ENCODE assay signal across 19 cellular contexts in the genomic region with DNA sequence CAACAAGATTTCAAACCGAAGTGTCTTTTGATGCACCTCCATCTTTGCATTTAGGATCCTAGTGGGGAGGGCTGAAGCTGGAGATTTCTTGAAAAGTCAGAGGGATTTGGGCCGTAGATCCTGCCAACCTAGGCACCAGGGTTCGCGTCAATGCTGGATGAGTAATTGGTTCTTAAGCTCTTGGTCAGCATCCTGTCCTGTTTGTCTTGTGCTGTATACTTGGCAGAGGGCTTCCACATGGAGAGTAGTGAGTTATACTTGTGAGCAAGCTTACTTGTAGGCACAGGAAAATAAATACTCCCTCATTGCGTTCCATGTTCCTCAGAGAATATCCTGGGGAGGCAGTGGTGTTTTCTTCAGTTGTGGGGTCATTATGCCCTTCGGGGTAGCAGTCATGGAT. TPM values are rescaled to one million over a fixed set of nuclear protein-coding genes. Genes with fewer than 3 reads are reported as not detected.
DNase-seq lines count a peak whose midpoint lies in the region; ATAC-seq, FAIRE-seq and TF ChIP-seq lines count a peak whose summit lies in the region.
"Had no signal": no experiment of that assay in that cellular context is flagged by ENCODE, and none has a peak within 500 bp of the region (broad histone marks: within the 10 kb centered on the region; RNA-seq: fewer than 3 reads in every experiment).

No MANE protein-coding gene starts in this region.

- ATAC-seq in IMR-90 (ENCODE audit: low read depth) = peak; percentile 62
- ATAC-seq in GM18498 (IDR thresholded peaks at IDR 0.05; ENCODE audit: unreplicated experiment) = no peak
- no peak for ATAC-seq in stimulated activated memory B cell treated with anti-CD40 and anti-IgM and Interleukin-4, amounts not matched to agents 10 μg/mL and 1 μg/mL and 100 μg/mL, for 72 hours
- ATAC-seq: natural killer cell, psoas muscle had no signal

- H3K27me3 Mint-ChIP-seq in stimulated activated memory B cell treated with anti-CD40 and anti-IgM and Interleukin-4, amounts not matched to agents 10 μg/mL and 1 μg/mL and 100 μg/mL, for 72 hours = peaks cover 35% of the 10 kb centered on the region

- no peak overlapping the region for H4K5ac ChIP-seq in IMR-90 (ENCODE audit: low read depth, low read length)

- CTCF ChIA-PET in IMR-90 (lab: Yijun Ruan, JAX) = interaction anchor here (1.6 kb wide), 1 partner anchor 32 kb away, joined by 5 read pairs; no protein-coding TSS in a partner anchor

- H3K4me2 ChIP-seq in IMR-90 (ENCODE audit: low read depth, low read length) = no peak overlapping the region; the same call in 1 of the 2 replicates

- no peak for TF ChIP-seq CTCF in IMR-90 (conservative IDR thresholded peaks at IDR 0.05; ENCODE audit: low read depth, low read length)
- no peak for TF ChIP-seq CTCF in bronchial epithelial cell (IDR thresholded peaks at IDR 0.05; ENCODE audit: insufficient read depth, low read length, severe bottlenecking)

- no peak overlapping the region for H3K9ac ChIP-seq in IMR-90 (ENCODE audit: low read depth, low read length)

- 0 out of 2 replicates have a peak overlapping the region, but pooled peaks have one; percentile 31 for H3K23ac ChIP-seq in IMR-90 (ENCODE audit: low read depth, low read length)

- TF ChIP-seq RAD21 in IMR-90 (IDR thresholded peaks at IDR 0.05; ENCODE audit: low read length) = no peak

- H3K36me3 Mint-ChIP-seq in stimulated activated memory B cell treated with anti-CD40 and anti-IgM and Interleukin-4, amounts not matched to agents 10 μg/mL and 1 μg/mL and 100 μg/mL, for 72 hours = no peaks in the 10 kb centered on the region
- H3K36me3 Mint-ChIP-seq: natural killer cell had no signal

- peak overlapping the region; percentile 90 for H3K4ac ChIP-seq in IMR-90 (ENCODE audit: low read depth, low read length)

- in situ Hi-C loops in IMR-90 (cut with MboI; ENCODE audit: low sequenced_read_pairs) = no loop called here

- H3K9me1 ChIP-seq in IMR-90 (ENCODE audit: insufficient read depth, low read length) = peaks cover 30% of the 10 kb centered on the region

- POLR2A ChIA-PET in IMR-90 (lab: Charles Lee; ENCODE audit: unreplicated experiment) = interaction anchor here (0.6 kb wide), 1 partner anchor 32 kb away, joined by 4 read pairs; no protein-coding TSS in a partner anchor

- dilution Hi-C loops in IMR-90 (cut with HindIII; ENCODE audit: low sequenced_read_pairs, unreplicated experiment) = no loop called here

- intact Hi-C loops in IMR-90 (cut with micrococcal nuclease) = no loop called here

- H3K9me3 ChIP-seq in IMR-90 (ENCODE audit: control insufficient read depth, insufficient read depth, low read length) = no peaks in the 10 kb centered on the region
- H3K9me3 ChIP-seq: psoas muscle had no signal

- peak overlapping the region; percentile 61 for H2AFZ ChIP-seq in IMR-90 (replicated peaks; ENCODE audit: low read length, poor library complexity)

- peak overlapping the region; percentile 47; the same call in 1 of the 2 replicates for H2AK5ac ChIP-seq in IMR-90 (ENCODE audit: low read depth, low read length)

- DNase-seq in AG08395 (ENCODE audit: low spot score) (peak; percentile 51), IMR-90 (peak; percentile 81), bronchial epithelial cell (ENCODE audit: low read depth) (peak; percentile 96), islet precursor cell (peak; percentile 18), epidermal melanocyte (ENCODE audit: insufficient read length, low spot score) (no peak), COLO829 (ENCODE audit: low spot score) (no peak)
- DNase-seq: activated CD4-positive, alpha-beta T cell treated with anti-CD3 and anti-CD28 coated beads, Interleukin-2, amount 50 U/mL, for 4 hours; activated naive CD4-positive, alpha-beta T cell treated with anti-CD3 and anti-CD28 coated beads, Interleukin-2, amount 50 U/mL, for 16 hours; activated T-cell treated with anti-CD3 and anti-CD28 coated beads, Interleukin-2, amount 50 U/mL, for 1 hour; caudate nucleus; effector memory CD4-positive, alpha-beta T cell; natural killer cell; psoas muscle had no signal

- 11% methylated on average over 3 of the region's 6 CpGs; no CpG with 5 or more reads in 1 of the 2 experiments for WGBS in IMR-90 (ENCODE audit: extremely low coverage in 2 of 2, insufficient read length in 1 of 2), 2 experiments

- H2BK20ac ChIP-seq in IMR-90 (ENCODE audit: low read depth, low read length) = peak overlapping the region; percentile 92

- peak overlapping the region in 1 of 2 experiments; percentile 78; a peak in 1 of 4 replicates for H4K8ac ChIP-seq in IMR-90 (ENCODE audit: low read depth in 2 of 2, low read length in 2 of 2)

- H3K4me3 ChIP-seq in IMR-90 (ENCODE audit: insufficient read depth, low read depth, low read length) (no peak overlapping the region), bronchial epithelial cell (ENCODE audit: low read depth, low read length) (no peak overlapping the region)
- H3K4me3 ChIP-seq: psoas muscle had no signal

- H4K91ac ChIP-seq in IMR-90 (ENCODE audit: insufficient read depth, low read depth, low read length) = peak overlapping the region; percentile 79

- H4K20me1 ChIP-seq in IMR-90 (ENCODE audit: insufficient read depth, low read length) = no peaks in the 10 kb centered on the region

- peaks cover 0 to 24% of the 10 kb centered on the region in 2 experiments; a peak in 2 of 4 replicates for H3K79me1 ChIP-seq in IMR-90 (ENCODE audit: low read depth in 1 of 2, low read length in 2 of 2)

- no peak overlapping the region for H3K27ac Mint-ChIP-seq in stimulated activated memory B cell treated with anti-CD40 and anti-IgM and Interleukin-4, amounts not matched to agents 10 μg/mL and 1 μg/mL and 100 μg/mL, for 72 hours
- H3K27ac Mint-ChIP-seq: natural killer cell had no signal

- H2BK15ac ChIP-seq in IMR-90 (ENCODE audit: low read depth, low read length) = peak overlapping the region; percentile 80; the same call in 1 of the 3 replicates

- H3K36me3 ChIP-seq in IMR-90 (ENCODE audit: control insufficient read depth, insufficient read depth, low read length) (no peaks in the 10 kb centered on the region), bronchial epithelial cell (ENCODE audit: control insufficient read depth, insufficient read depth, low read length) (no peaks in the 10 kb centered on the region)

- H2AK9ac ChIP-seq in IMR-90 (replicated peaks; ENCODE audit: low read depth, low read length, poor library complexity) = peak overlapping the region; percentile 3

- no peak overlapping the region for H3K18ac ChIP-seq in IMR-90 (ENCODE audit: low read depth, low read length)

- no peaks in the 10 kb centered on the region for H3K4me1 Mint-ChIP-seq in stimulated activated memory B cell treated with anti-CD40 and anti-IgM and Interleukin-4, amounts not matched to agents 10 μg/mL and 1 μg/mL and 100 μg/mL, for 72 hours
- H3K4me1 Mint-ChIP-seq: natural killer cell had no signal

- no peak for TF ChIP-seq POLR2A in IMR-90 (IDR thresholded peaks at IDR 0.05; ENCODE audit: low read depth, low read length)

- H2BK120ac ChIP-seq in IMR-90 (ENCODE audit: low read depth, low read length) = peak overlapping the region; percentile 93

- BruUV-seq in IMR-90 (replicated peaks; lab: Mats Ljungman, UMichigan) = no TSS peak

- H3K27ac ChIP-seq in IMR-90 (ENCODE audit: insufficient read depth, low read length) = no peak overlapping the region; the same call in 1 of the 2 replicates
- H3K27ac ChIP-seq: psoas muscle had no signal

- H3K56ac ChIP-seq in IMR-90 (ENCODE audit: extremely low read depth, insufficient read depth, low read length) = peak overlapping the region; percentile 16; the same call in 1 of the 2 replicates

- no peak overlapping the region for H3K4me3 Mint-ChIP-seq in stimulated activated memory B cell treated with anti-CD40 and anti-IgM and Interleukin-4, amounts not matched to agents 10 μg/mL and 1 μg/mL and 100 μg/mL, for 72 hours
- H3K4me3 Mint-ChIP-seq: natural killer cell had no signal

- H3K4me1 ChIP-seq in IMR-90 (ENCODE audit: control insufficient read depth, insufficient read depth, low read length) = peaks cover 16% of the 10 kb centered on the region; the same call in 1 of the 2 replicates
- H3K4me1 ChIP-seq: psoas muscle had no signal

- peak overlapping the region; percentile 59 for H3K14ac ChIP-seq in IMR-90 (replicated peaks; ENCODE audit: low read depth, low read length)

- no peaks in the 10 kb centered on the region for H3K27me3 ChIP-seq in IMR-90 (ENCODE audit: control insufficient read depth, insufficient read depth, low read length)
- H3K27me3 ChIP-seq in bronchial epithelial cell (ENCODE audit: control insufficient read depth, insufficient read depth, low read length) = no peaks in the 10 kb centered on the region

- H3K9me3 Mint-ChIP-seq in stimulated activated memory B cell treated with anti-CD40 and anti-IgM and Interleukin-4, amounts not matched to agents 10 μg/mL and 1 μg/mL and 100 μg/mL, for 72 hours = no peaks in the 10 kb centered on the region
- H3K9me3 Mint-ChIP-seq: natural killer cell had no signal

- peak; percentile 66 for FAIRE-seq in bronchial epithelial cell (lab: Jason Lieb, UNC)
- FAIRE-seq: D721Med had no signal

- H2BK5ac ChIP-seq in IMR-90 (ENCODE audit: low read depth, low read length, poor library complexity, severe bottlenecking) = peak overlapping the region; percentile 52

TF ChIP-seq in IMR-90, 13 proteins besides CTCF, POLR2A, EP300 and RAD21:
- TF ChIP-seq CEBPB (IDR thresholded peaks at IDR 0.05; ENCODE audit: low read depth, low read length) (no peak), CHD1 (IDR thresholded peaks at IDR 0.05; ENCODE audit: low read depth, low read length) (no peak), BHLHE40 (IDR thresholded peaks at IDR 0.05; ENCODE audit: low read depth, low read length) (0 out of 2 replicates have a peak, but pooled peaks have one; percentile 4), SMC3 (IDR thresholded peaks at IDR 0.05; ENCODE audit: low read depth, low read length) (no peak)
- TF ChIP-seq, protein P1, sequence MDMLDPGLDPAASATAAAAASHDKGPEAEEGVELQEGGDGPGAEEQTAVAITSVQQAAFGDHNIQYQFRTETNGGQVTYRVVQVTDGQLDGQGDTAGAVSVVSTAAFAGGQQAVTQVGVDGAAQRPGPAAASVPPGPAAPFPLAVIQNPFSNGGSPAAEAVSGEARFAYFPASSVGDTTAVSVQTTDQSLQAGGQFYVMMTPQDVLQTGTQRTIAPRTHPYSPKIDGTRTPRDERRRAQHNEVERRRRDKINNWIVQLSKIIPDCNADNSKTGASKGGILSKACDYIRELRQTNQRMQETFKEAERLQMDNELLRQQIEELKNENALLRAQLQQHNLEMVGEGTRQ (IDR thresholded peaks at IDR 0.05; ENCODE audit: low read depth, low read length) = no peak

RNA-seq across cellular contexts. Expression of a gene that starts 12.6 kb away (rescaled TPM):
- total RNA-seq in IMR-90 (2012; rRNA removed) = 0.56 and 1.4 TPM in 2 replicates
- polyA plus RNA-seq in IMR-90 (2012; rRNA removed) = 0.53 and 0.87 TPM in 2 replicates
- polyA plus RNA-seq in IMR-90 (2012; cell fraction: cytosol; rRNA removed) = 0.42 and 0.49 TPM in 2 replicates
- 0.81 and 1.2 TPM in 2 replicates for polyA plus RNA-seq in IMR-90 (2012; cell fraction: nucleus; rRNA removed; ENCODE audit: low replicate concordance)
- 0.53 and 1.2 TPM in 2 replicates for total RNA-seq in bronchial epithelial cell
- total RNA-seq: lung microvascular endothelial cell, psoas muscle, subcutaneous adipose tissue had no signal

RNA-seq across cellular contexts. Expression of a gene that starts 53.9 kb away (rescaled TPM):
- total RNA-seq in IMR-90 (2012; rRNA removed) = not detected in 2 replicates
- polyA plus RNA-seq in IMR-90 (2012; rRNA removed) = not detected in 2 replicates
- polyA plus RNA-seq in IMR-90 (2012; cell fraction: cytosol; rRNA removed) = not detected in 2 replicates
- polyA plus RNA-seq in IMR-90 (2012; cell fraction: nucleus; rRNA removed; ENCODE audit: low replicate concordance) = 0.15 TPM in 1 of 2 replicates, not detected in the other
- total RNA-seq in bronchial epithelial cell = 0.53 and 0.77 TPM in 2 replicates
- total RNA-seq: lung microvascular endothelial cell had no signal
- polyA plus RNA-seq: AG04450 had no signal

Comparison
In these comparisons a context has a peak if more than half of its experiments do, and no peak if none do; other contexts are left out.
1. DNase-seq: peak in AG08395 (single experiment), IMR-90 (single experiment), bronchial epithelial cell (single experiment) and islet precursor cell (single experiment); none in epidermal melanocyte (single experiment) and COLO829 (single experiment).